In the genomic region with DNA sequence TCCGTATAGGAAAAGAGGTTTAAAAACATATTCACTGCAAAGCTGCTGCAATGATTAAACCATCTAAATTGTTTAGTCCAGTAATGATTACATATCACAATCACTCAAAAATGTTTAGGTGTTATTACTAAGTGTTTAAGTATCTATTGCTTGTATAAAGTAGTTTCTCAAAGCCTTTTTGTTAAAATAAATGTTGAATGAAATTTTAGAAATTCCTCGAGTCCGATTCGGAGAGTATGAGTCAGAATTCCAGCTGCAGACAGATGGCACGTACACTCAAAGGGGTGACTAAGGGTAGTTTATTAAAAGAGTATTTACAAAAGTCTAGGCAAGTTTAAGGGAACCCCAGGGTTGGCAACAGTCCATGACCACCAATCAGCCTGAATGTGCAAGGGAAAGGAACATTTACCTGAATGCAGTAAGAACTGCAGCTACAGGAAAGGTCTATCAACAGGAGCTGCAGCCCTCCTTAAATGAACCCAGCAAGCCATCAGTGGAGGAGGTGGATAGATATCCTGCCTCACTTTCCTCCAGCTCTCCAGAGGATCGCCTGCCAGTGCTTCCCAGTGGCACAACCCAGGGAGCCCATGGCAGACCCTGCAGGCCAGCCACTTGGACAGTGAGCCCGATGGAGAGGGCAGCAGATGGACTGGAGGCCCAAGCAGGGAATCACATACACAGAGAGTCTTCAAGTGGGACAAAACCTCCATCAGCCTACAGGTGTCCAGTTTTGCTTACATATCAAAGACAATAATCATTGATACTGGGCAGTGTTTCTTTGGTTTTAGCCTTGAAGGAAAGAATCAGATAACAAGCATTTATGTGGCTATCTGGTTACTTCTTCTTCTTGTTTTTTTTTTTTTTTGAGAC, we compare ENCODE assay signal across 12 cellular contexts.
DNase-seq lines count a peak whose midpoint lies in the region; ATAC-seq and TF ChIP-seq lines count a peak whose summit lies in the region.
"Had no signal": no experiment of that assay in that cellular context is flagged by ENCODE, and none has a peak within 500 bp of the region (broad histone marks: within the 10 kb centered on the region; RNA-seq: fewer than 3 reads in every experiment).

No MANE protein-coding gene starts in this region.

- BruUV-seq in A673 (replicated peaks; lab: Mats Ljungman, UMichigan): no TSS peak

- H3K27ac ChIP-seq in A673 (ENCODE audit: low read depth, low read length, poor library complexity, severe bottlenecking): no peak overlapping the region

- H3K4me3 ChIP-seq in A673 (ENCODE audit: low read depth, low read length, poor library complexity, severe bottlenecking) (no peak overlapping the region), astrocyte of the spinal cord (ENCODE audit: low read depth, low read length) (no peak overlapping the region)
- H3K4me3 ChIP-seq: GM12878 had no signal

- DNase-seq in A673 (ENCODE audit: low spot score) (peak; percentile 57), LHCN-M2 (ENCODE audit: low read depth) (peak; percentile 86), astrocyte of the spinal cord (ENCODE audit: low read depth, low spot score) (peak; percentile 93), kidney tubule cell (ENCODE audit: low spot score) (peak; percentile 95), GM20000 (ENCODE audit: low spot score) (no peak)
- DNase-seq: activated CD4-positive, alpha-beta T cell treated with anti-CD3 and anti-CD28 coated beads for 4 hours; activated naive CD8-positive, alpha-beta T cell treated with anti-CD3 and anti-CD28 coated beads, Interleukin-2, amount 10 ng/mL, durations not matched to agents 7 days and 5 days; H7 had no signal

- H3K27me3 ChIP-seq in A673 (replicated peaks; ENCODE audit: insufficient read depth, low read depth, low read length, poor library complexity): no peaks in the 10 kb centered on the region

- no peak for TF ChIP-seq POLR2A in GM18505 (IDR thresholded peaks at IDR 0.05; ENCODE audit: borderline replicate concordance, extremely low read depth, insufficient read depth, insufficient read length)

- intact Hi-C loops in A673 (cut with micrococcal nuclease; ENCODE audit: unreplicated experiment): no loop called here

- CTCF ChIA-PET in A673 (lab: Charles Lee): interaction anchor here (0.7 kb wide), 1 partner anchor 264 kb away, joined by 5 read pairs; no protein-coding TSS in a partner anchor

- no peaks in the 10 kb centered on the region for H3K36me3 ChIP-seq in A673 (ENCODE audit: insufficient read depth, low read length, poor library complexity, severe bottlenecking)

- peaks cover 12% of the 10 kb centered on the region for H3K4me1 ChIP-seq in A673 (ENCODE audit: insufficient read depth, low read length, poor library complexity, severe bottlenecking)

- no peak for TF ChIP-seq CTCF in A673 (conservative IDR thresholded peaks at IDR 0.05; ENCODE audit: low read depth, low read length)
- no peak for TF ChIP-seq CTCF in astrocyte of the spinal cord (IDR thresholded peaks at IDR 0.05; ENCODE audit: low read depth, low read length)
- no peak for TF ChIP-seq CTCF in GM20000 (IDR thresholded peaks at IDR 0.05; ENCODE audit: extremely low read depth, missing control alignments)

- no peaks in the 10 kb centered on the region for H3K9me3 ChIP-seq in A673 (ENCODE audit: low read depth, low read length, poor library complexity, severe bottlenecking)

- ATAC-seq in GM18505 (IDR thresholded peaks at IDR 0.05; ENCODE audit: unreplicated experiment) (no peak), GM21737 (IDR thresholded peaks at IDR 0.05; ENCODE audit: unreplicated experiment) (no peak), HG03520 (IDR thresholded peaks at IDR 0.05; ENCODE audit: unreplicated experiment) (no peak)
- ATAC-seq: GM12878 had no signal

- in situ Hi-C loops in astrocyte of the spinal cord (cut with HindIII; ENCODE audit: low sequenced_read_pairs): no loop called here

- POLR2A ChIA-PET in A673 (lab: Charles Lee; ENCODE audit: low non-redundant PET): no interaction called here
